1 cellular context compared by ENCODE assay signal in genomic region chrX:3811331-3812311, GRCh38.
TF ChIP-seq lines count a peak whose summit lies in the region.

No MANE protein-coding gene starts in this region.

TF ChIP-seq in GM12878, 131 proteins besides CTCF, POLR2A, EP300 and RAD21 (continued from another document):
- TF ChIP-seq, protein P1, sequence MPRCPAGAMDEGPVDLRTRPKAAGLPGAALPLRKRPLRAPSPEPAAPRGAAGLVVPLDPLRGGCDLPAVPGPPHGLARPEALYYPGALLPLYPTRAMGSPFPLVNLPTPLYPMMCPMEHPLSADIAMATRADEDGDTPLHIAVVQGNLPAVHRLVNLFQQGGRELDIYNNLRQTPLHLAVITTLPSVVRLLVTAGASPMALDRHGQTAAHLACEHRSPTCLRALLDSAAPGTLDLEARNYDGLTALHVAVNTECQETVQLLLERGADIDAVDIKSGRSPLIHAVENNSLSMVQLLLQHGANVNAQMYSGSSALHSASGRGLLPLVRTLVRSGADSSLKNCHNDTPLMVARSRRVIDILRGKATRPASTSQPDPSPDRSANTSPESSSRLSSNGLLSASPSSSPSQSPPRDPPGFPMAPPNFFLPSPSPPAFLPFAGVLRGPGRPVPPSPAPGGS (IDR thresholded peaks at IDR 0.05; ENCODE audit: borderline replicate concordance, insufficient read depth, low read depth, low read length, poor library complexity, severe bottlenecking) = peak; percentile 42
- TF ChIP-seq JUND (IDR thresholded peaks at IDR 0.05; ENCODE audit: low read depth, low read length) (0 out of 2 replicates have a peak, but pooled peaks have one; percentile 13), USF1 (IDR thresholded peaks at IDR 0.05; ENCODE audit: borderline replicate concordance, extremely low read length, insufficient read depth, low read depth, low read length) (no peak), NBN (IDR thresholded peaks at IDR 0.05) (peak; percentile 77), STAT3 (IDR thresholded peaks at IDR 0.05; ENCODE audit: low read depth, low read length) (peak; percentile 71; the same call in 1 of the 2 replicates), IKZF1 (conservative IDR thresholded peaks at IDR 0.05) (peak; percentile 65), TCF12 (IDR thresholded peaks at IDR 0.05; ENCODE audit: low read depth, low read length) (peak; percentile 45; the same call in 1 of the 2 replicates), EED (IDR thresholded peaks at IDR 0.05; ENCODE audit: low read depth) (peak; percentile 49; the same call in 1 of the 2 replicates), SKIL (IDR thresholded peaks at IDR 0.05; ENCODE audit: low read depth, poor library complexity, severe bottlenecking) (peak; percentile 95), RBBP5 (conservative IDR thresholded peaks at IDR 0.05) (0 out of 2 replicates have a peak, but pooled peaks have one; percentile 26), HDAC6 (IDR thresholded peaks at IDR 0.05; ENCODE audit: unreplicated experiment) (no peak), ZNF24 (IDR thresholded peaks at IDR 0.05) (peak; percentile 20; the same call in 1 of the 2 replicates), SMAD1 (IDR thresholded peaks at IDR 0.05; ENCODE audit: low read depth, partially characterized antibody) (peak; percentile 69), TBL1XR1 (IDR thresholded peaks at IDR 0.05; ENCODE audit: low read depth, low read length) (peak; percentile 88; the same call in 1 of the 2 replicates), MTA3 (IDR thresholded peaks at IDR 0.05; ENCODE audit: borderline replicate concordance, low read length) (peak; percentile 49; the same call in 1 of the 2 replicates), NFIC (IDR thresholded peaks at IDR 0.05; ENCODE audit: low read depth, low read length) (peak; percentile 94), FOXM1 (IDR thresholded peaks at IDR 0.05; ENCODE audit: low read depth, low read length) (peak; percentile 81), CEBPB (IDR thresholded peaks at IDR 0.05; ENCODE audit: borderline replicate concordance in 1 of 2, low read depth in 2 of 2, low read length in 2 of 2) (peak in 1 of 2 experiments; percentile 69; a peak in 2 of 4 replicates), PML (IDR thresholded peaks at IDR 0.05; ENCODE audit: low read length) (peak; percentile 56), RELB (IDR thresholded peaks at IDR 0.05; ENCODE audit: low read depth) (peak; percentile 88), MTA2 (IDR thresholded peaks at IDR 0.05; ENCODE audit: low read depth) (peak; percentile 98), IRF5 (IDR thresholded peaks at IDR 0.05; ENCODE audit: borderline replicate concordance) (peak; percentile 78), NFYA (IDR thresholded peaks at IDR 0.05; ENCODE audit: borderline replicate concordance, low read depth, low read length) (no peak), SREBF2 (IDR thresholded peaks at IDR 0.05; ENCODE audit: low read length) (no peak), SMARCA5 (IDR thresholded peaks at IDR 0.05) (peak; percentile 49), CREB1 (IDR thresholded peaks at IDR 0.05; ENCODE audit: low read depth) (no peak; the same call in 1 of the 2 replicates), HCFC1 (IDR thresholded peaks at IDR 0.05; ENCODE audit: low read length) (no peak), ZNF384 (IDR thresholded peaks at IDR 0.05; ENCODE audit: borderline replicate concordance, low read depth, low read length) (peak; percentile 83), CREM (IDR thresholded peaks at IDR 0.05; ENCODE audit: low read depth) (0 out of 2 replicates have a peak, but pooled peaks have one; percentile 31), BHLHE40 (IDR thresholded peaks at IDR 0.05; ENCODE audit: borderline replicate concordance in 1 of 2, low read depth in 2 of 2, low read length in 1 of 2) (peak; percentile 81 to 86)
- TF ChIP-seq, protein P2, sequence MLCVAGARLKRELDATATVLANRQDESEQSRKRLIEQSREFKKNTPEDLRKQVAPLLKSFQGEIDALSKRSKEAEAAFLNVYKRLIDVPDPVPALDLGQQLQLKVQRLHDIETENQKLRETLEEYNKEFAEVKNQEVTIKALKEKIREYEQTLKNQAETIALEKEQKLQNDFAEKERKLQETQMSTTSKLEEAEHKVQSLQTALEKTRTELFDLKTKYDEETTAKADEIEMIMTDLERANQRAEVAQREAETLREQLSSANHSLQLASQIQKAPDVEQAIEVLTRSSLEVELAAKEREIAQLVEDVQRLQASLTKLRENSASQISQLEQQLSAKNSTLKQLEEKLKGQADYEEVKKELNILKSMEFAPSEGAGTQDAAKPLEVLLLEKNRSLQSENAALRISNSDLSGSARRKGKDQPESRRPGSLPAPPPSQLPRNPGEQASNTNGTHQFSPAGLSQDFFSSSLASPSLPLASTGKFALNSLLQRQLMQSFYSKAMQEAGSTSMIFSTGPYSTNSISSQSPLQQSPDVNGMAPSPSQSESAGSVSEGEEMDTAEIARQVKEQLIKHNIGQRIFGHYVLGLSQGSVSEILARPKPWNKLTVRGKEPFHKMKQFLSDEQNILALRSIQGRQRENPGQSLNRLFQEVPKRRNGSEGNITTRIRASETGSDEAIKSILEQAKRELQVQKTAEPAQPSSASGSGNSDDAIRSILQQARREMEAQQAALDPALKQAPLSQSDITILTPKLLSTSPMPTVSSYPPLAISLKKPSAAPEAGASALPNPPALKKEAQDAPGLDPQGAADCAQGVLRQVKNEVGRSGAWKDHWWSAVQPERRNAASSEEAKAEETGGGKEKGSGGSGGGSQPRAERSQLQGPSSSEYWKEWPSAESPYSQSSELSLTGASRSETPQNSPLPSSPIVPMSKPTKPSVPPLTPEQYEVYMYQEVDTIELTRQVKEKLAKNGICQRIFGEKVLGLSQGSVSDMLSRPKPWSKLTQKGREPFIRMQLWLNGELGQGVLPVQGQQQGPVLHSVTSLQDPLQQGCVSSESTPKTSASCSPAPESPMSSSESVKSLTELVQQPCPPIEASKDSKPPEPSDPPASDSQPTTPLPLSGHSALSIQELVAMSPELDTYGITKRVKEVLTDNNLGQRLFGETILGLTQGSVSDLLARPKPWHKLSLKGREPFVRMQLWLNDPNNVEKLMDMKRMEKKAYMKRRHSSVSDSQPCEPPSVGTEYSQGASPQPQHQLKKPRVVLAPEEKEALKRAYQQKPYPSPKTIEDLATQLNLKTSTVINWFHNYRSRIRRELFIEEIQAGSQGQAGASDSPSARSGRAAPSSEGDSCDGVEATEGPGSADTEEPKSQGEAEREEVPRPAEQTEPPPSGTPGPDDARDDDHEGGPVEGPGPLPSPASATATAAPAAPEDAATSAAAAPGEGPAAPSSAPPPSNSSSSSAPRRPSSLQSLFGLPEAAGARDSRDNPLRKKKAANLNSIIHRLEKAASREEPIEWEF (IDR thresholded peaks at IDR 0.05; ENCODE audit: insufficient replicate concordance, low read depth, low read length) = peak; percentile 66
- TF ChIP-seq, protein P3, sequence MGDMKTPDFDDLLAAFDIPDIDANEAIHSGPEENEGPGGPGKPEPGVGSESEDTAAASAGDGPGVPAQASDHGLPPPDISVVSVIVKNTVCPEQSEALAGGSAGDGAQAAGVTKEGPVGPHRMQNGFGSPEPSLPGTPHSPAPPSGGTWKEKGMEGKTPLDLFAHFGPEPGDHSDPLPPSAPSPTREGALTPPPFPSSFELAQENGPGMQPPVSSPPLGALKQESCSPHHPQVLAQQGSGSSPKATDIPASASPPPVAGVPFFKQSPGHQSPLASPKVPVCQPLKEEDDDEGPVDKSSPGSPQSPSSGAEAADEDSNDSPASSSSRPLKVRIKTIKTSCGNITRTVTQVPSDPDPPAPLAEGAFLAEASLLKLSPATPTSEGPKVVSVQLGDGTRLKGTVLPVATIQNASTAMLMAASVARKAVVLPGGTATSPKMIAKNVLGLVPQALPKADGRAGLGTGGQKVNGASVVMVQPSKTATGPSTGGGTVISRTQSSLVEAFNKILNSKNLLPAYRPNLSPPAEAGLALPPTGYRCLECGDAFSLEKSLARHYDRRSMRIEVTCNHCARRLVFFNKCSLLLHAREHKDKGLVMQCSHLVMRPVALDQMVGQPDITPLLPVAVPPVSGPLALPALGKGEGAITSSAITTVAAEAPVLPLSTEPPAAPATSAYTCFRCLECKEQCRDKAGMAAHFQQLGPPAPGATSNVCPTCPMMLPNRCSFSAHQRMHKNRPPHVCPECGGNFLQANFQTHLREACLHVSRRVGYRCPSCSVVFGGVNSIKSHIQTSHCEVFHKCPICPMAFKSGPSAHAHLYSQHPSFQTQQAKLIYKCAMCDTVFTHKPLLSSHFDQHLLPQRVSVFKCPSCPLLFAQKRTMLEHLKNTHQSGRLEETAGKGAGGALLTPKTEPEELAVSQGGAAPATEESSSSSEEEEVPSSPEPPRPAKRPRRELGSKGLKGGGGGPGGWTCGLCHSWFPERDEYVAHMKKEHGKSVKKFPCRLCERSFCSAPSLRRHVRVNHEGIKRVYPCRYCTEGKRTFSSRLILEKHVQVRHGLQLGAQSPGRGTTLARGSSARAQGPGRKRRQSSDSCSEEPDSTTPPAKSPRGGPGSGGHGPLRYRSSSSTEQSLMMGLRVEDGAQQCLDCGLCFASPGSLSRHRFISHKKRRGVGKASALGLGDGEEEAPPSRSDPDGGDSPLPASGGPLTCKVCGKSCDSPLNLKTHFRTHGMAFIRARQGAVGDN (IDR thresholded peaks at IDR 0.05) = 0 out of 2 replicates have a peak, but pooled peaks have one; percentile 15
- TF ChIP-seq, protein P4, sequence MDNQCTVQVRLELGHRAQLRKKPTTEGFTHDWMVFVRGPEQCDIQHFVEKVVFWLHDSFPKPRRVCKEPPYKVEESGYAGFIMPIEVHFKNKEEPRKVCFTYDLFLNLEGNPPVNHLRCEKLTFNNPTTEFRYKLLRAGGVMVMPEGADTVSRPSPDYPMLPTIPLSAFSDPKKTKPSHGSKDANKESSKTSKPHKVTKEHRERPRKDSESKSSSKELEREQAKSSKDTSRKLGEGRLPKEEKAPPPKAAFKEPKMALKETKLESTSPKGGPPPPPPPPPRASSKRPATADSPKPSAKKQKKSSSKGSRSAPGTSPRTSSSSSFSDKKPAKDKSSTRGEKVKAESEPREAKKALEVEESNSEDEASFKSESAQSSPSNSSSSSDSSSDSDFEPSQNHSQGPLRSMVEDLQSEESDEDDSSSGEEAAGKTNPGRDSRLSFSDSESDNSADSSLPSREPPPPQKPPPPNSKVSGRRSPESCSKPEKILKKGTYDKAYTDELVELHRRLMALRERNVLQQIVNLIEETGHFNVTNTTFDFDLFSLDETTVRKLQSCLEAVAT (IDR thresholded peaks at IDR 0.05) = peak; percentile 98
